Comparison of ENCODE assay signal across 14 cellular contexts in the genomic region with DNA sequence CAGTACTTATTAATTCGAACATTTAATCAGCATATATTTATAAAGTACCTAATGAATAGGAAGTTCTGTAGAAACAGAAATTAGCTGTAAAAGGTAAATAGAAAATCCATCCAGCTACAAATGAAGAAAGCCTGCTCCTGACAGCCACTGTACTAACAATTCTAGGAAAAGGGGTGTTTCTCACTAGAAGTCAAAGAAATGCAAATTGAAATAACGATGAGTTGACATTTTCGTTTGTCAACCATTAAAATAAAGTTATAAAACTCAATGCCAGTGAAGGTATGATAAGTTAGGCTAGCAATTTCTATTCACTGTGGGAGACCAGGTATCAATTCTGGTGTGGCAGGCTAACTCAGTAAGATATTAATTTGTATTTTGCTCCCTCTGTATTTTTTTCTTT.
"Had no signal": no experiment of that assay in that cellular context is flagged by ENCODE, and none has a peak within 500 bp of the region (broad histone marks: within the 10 kb centered on the region; RNA-seq: fewer than 3 reads in every experiment).

No MANE protein-coding gene starts in this region.

- H3K36me3 ChIP-seq: brain microvascular endothelial cell, pancreas, thyroid gland, uterus had no signal

- H3K4me1 ChIP-seq: pancreas, thyroid gland, uterus had no signal

- H3K27me3 Mint-ChIP-seq: activated CD4-positive, alpha-beta T cell treated with anti-CD3 and anti-CD28 coated beads for 36 hours had no signal

- H3K9me3 Mint-ChIP-seq: endodermal cell had no signal

- H3K4me3 Mint-ChIP-seq: activated CD4-positive, alpha-beta T cell treated with anti-CD3 and anti-CD28 coated beads for 36 hours; endodermal cell had no signal

- ATAC-seq: activated CD4-positive, alpha-beta T cell treated with anti-CD3 and anti-CD28 coated beads for 36 hours; left ventricle myocardium superior; pancreas had no signal

- H3K27ac Mint-ChIP-seq: endodermal cell had no signal

- H3K9me3 ChIP-seq: pancreas, thyroid gland, uterus had no signal

- H3K27me3 ChIP-seq: brain microvascular endothelial cell, pancreas, thyroid gland, uterus had no signal

- H3K4me3 ChIP-seq: pancreas, thyroid gland, uterus had no signal

- DNase-seq: activated CD4-positive, alpha-beta T cell treated with anti-CD3 and anti-CD28 coated beads for 36 hours; amygdala; brain microvascular endothelial cell; cerebellar nuclear complex; dermis blood vessel endothelial cell; endodermal cell; erythroblast; left ventricle myocardium superior; mesendoderm; pancreas; stimulated activated CD4-positive, alpha-beta T cell treated with anti-CD3 and anti-CD28 coated beads, Interleukin-15, amount 100 ng/mL, for 24 hours; stimulated activated CD4-positive, alpha-beta T cell treated with anti-CD3 and anti-CD28 coated beads, Interleukin-4, amount 100 ng/mL, for 4 hours; thyroid gland; uterus had no signal
